In the genomic region with DNA sequence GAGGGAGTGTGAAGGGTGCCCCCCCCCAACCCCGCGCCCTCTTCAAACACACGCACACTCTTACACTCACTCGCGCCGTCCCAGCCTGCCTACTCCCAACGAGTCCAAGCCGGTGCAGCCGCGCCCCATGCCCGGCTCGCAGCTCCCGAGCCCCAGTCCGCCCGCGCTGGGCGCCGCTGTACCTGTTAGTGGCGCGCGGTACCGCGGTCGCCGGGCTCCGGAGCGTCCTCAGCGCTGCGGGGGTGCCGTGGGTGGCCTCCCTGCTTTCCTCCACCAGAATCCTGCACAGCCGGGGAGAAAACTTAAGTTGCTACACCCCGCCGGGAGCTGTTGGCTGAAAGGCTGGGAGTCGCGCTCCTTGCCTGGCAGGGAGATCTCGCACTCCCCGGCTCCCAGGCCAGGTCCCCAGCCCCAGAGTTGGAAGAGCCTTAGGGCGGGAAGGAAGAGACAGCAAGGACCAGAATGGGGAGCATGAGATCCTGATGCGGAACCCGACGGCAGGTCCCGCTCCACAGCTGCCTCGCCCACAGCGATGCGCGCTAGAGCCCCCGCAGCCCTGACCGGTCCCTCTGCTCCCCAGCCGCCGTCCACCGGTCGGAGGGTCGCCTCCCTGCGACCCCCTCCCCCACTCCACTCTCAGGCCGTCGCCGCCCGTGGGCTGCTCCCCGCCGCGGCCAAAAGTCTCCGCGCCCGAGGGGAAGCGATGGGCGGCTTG, we compare ENCODE assay signal across 8 cellular contexts. TPM values are rescaled to one million over a fixed set of nuclear protein-coding genes. Genes with fewer than 3 reads are reported as not detected.
DNase-seq lines count a peak whose midpoint lies in the region; ATAC-seq and TF ChIP-seq lines count a peak whose summit lies in the region.

No MANE protein-coding gene starts in this region.

- no peak overlapping the region for H2BK5ac ChIP-seq in mesendoderm (ENCODE audit: low read length)

- H3K27ac ChIP-seq in mesendoderm (ENCODE audit: low read depth, low read length) (no peak overlapping the region), thyroid gland (no peak overlapping the region)

- H3K79me2 ChIP-seq in mesendoderm (ENCODE audit: control insufficient read depth, insufficient read depth, low read length) = no peaks in the 10 kb centered on the region

- H4K8ac ChIP-seq in mesendoderm (ENCODE audit: low read depth, low read length) = no peak overlapping the region

- peaks cover 62% of the 10 kb centered on the region for H3K27me3 Mint-ChIP-seq in activated CD4-positive, alpha-beta T cell treated with anti-CD3 and anti-CD28 coated beads, Interleukin-2, amount 10 ng/mL, durations not matched to agents 7 days and 5 days

- intact Hi-C loops in thyroid gland (cut with DNase I) = no loop called here

- peak overlapping the region; percentile 66 for H3K27ac Mint-ChIP-seq in activated CD4-positive, alpha-beta T cell treated with anti-CD3 and anti-CD28 coated beads, Interleukin-2, amount 10 ng/mL, durations not matched to agents 7 days and 5 days

- peaks cover 4% of the 10 kb centered on the region for H3K4me1 ChIP-seq in mesendoderm (ENCODE audit: control insufficient read depth, low read depth, low read length)
- H3K4me1 ChIP-seq in thyroid gland = peaks cover 8 to 13% of the 10 kb centered on the region in 2 donors

- H4K5ac ChIP-seq in mesendoderm (ENCODE audit: low read length) = no peak overlapping the region

- peaks cover 10% of the 10 kb centered on the region for H3K9me3 Mint-ChIP-seq in activated CD4-positive, alpha-beta T cell treated with anti-CD3 and anti-CD28 coated beads, Interleukin-2, amount 10 ng/mL, durations not matched to agents 7 days and 5 days

- WGBS in mesendoderm (ENCODE audit: extremely low coverage, insufficient coverage, low lambda C conversion rate) = no CpG with 5 or more reads among the region's 66 CpGs
- 1 to 2% methylated on average over 20 to 23 of the region's 66 CpGs for WGBS in thyroid gland, 2 donors

- no peaks in the 10 kb centered on the region for H3K79me1 ChIP-seq in mesendoderm (ENCODE audit: low read length)

- H3K4ac ChIP-seq in mesendoderm (ENCODE audit: low read depth, low read length) = no peak overlapping the region

- no peak overlapping the region for H3K23ac ChIP-seq in mesendoderm (ENCODE audit: low read length)

- H3K36me3 ChIP-seq in mesendoderm (ENCODE audit: control insufficient read depth, insufficient read depth, low read length) (no peaks in the 10 kb centered on the region), thyroid gland (no peaks in the 10 kb centered on the region)

- H3K4me3 ChIP-seq in mesendoderm (ENCODE audit: low read length) (peak overlapping the region; percentile 46), thyroid gland (replicated peaks in 1 of 3) (peak overlapping the region in 1 of 3 donors; percentile 26)

- POLR2A ChIA-PET in activated CD4-positive, alpha-beta T cell treated with anti-CD3 and anti-CD28 coated beads, Interleukin-2, amount 10 ng/mL, durations not matched to agents 7 days and 5 days (lab: Charles Lee) = interaction anchor here (1.0 kb wide), 1 partner anchor 25 kb away, joined by 3 read pairs; no protein-coding TSS in a partner anchor

- H2BK15ac ChIP-seq in mesendoderm (replicated peaks; ENCODE audit: low read depth) = no peak overlapping the region

- peak overlapping the region; percentile 66 for H3K9ac ChIP-seq in mesendoderm (ENCODE audit: low read length)

- no peak for TF ChIP-seq POLR2A in thyroid gland (IDR thresholded peaks at IDR 0.05)

- peak overlapping the region; percentile 81 for H3K18ac ChIP-seq in mesendoderm (ENCODE audit: low read length)

- CTCF ChIA-PET in activated CD4-positive, alpha-beta T cell treated with anti-CD3 and anti-CD28 coated beads, Interleukin-2, amount 10 ng/mL, durations not matched to agents 7 days and 5 days (lab: Charles Lee) = interaction anchor here (0.6 to 0.9 kb wide), 3 partner anchors 9 to 175 kb away, joined by 3 to 4 read pairs (median 3); no protein-coding TSS in a partner anchor

- DNase-seq in GM13976 (ENCODE audit: low spot score) = peak; percentile 45
- peak; percentile 18 for DNase-seq in activated CD4-positive, alpha-beta T cell treated with anti-CD3 and anti-CD28 coated beads, Interleukin-2, amount 10 ng/mL, durations not matched to agents 7 days and 5 days
- DNase-seq in effector CD4-positive, alpha-beta T cell = peak; percentile 13
- peak; percentile 85 for DNase-seq in mesendoderm
- DNase-seq in thyroid gland = peak; percentile 12 to 35
- no peak for DNase-seq in HT-29 (ENCODE audit: low spot score)

- H3K27me3 ChIP-seq in mesendoderm (ENCODE audit: insufficient read depth, low read length, poor library complexity) (peaks cover 2% of the 10 kb centered on the region), thyroid gland (no peaks in the 10 kb centered on the region)

- H3K56ac ChIP-seq in mesendoderm (ENCODE audit: low read length) = peak overlapping the region; percentile 84

- peaks cover 20% of the 10 kb centered on the region for H3K4me1 Mint-ChIP-seq in activated CD4-positive, alpha-beta T cell treated with anti-CD3 and anti-CD28 coated beads, Interleukin-2, amount 10 ng/mL, durations not matched to agents 7 days and 5 days

- no peak overlapping the region for H2BK120ac ChIP-seq in mesendoderm (ENCODE audit: low read depth, low read length)

- no peaks in the 10 kb centered on the region for H3K9me3 ChIP-seq in thyroid gland

- H2AK5ac ChIP-seq in mesendoderm (ENCODE audit: low read length) = no peak overlapping the region

- in situ Hi-C loops in GM13976 (cut with MboI; ENCODE audit: low sequenced_read_pairs, unreplicated experiment) = no loop called here

- H3K4me2 ChIP-seq in mesendoderm (ENCODE audit: low read length) = peak overlapping the region; percentile 72

- ATAC-seq in HG03521 (IDR thresholded peaks at IDR 0.05; ENCODE audit: unreplicated experiment) (peak; percentile 35), HG03457 (IDR thresholded peaks at IDR 0.05; ENCODE audit: unreplicated experiment) (no peak)

- TF ChIP-seq CTCF in GM13976 (IDR thresholded peaks at IDR 0.05; ENCODE audit: borderline replicate concordance, control extremely low read depth, extremely low read depth, insufficient read depth, missing control alignments) (no peak), thyroid gland (IDR thresholded peaks at IDR 0.05) (no peak)

- H3K36me3 Mint-ChIP-seq in activated CD4-positive, alpha-beta T cell treated with anti-CD3 and anti-CD28 coated beads, Interleukin-2, amount 10 ng/mL, durations not matched to agents 7 days and 5 days (ENCODE audit: low read depth) = peaks cover 6% of the 10 kb centered on the region

- peak overlapping the region; percentile 79 for H3K4me3 Mint-ChIP-seq in activated CD4-positive, alpha-beta T cell treated with anti-CD3 and anti-CD28 coated beads, Interleukin-2, amount 10 ng/mL, durations not matched to agents 7 days and 5 days

RNA-seq across cellular contexts. Expression of gene ST8SIA6, which starts 0.9 kb away (rescaled TPM):
- under 1 TPM; 0.15 to 0.20 TPM for total RNA-seq in activated CD4-positive, alpha-beta T cell treated with anti-CD3 and anti-CD28 coated beads, Interleukin-2, amount 10 ng/mL, durations not matched to agents 7 days and 5 days
- 1.5 TPM for polyA plus RNA-seq in mesendoderm (2013, experiment 1 of 2)
- 1.6 TPM for polyA plus RNA-seq in mesendoderm (2013, experiment 2 of 2)
- 1 to 10 TPM in 3 of 4 donors, under 1 TPM in 1; 0.45 to 5.6 (median 1.5) TPM for total RNA-seq in thyroid gland
- total RNA-seq in HT-29 (2014; rRNA removed; shearing (Covaris generic)) = not detected in 2 replicates
